ENCODE assay signal across 8 cellular contexts in the genomic region with DNA sequence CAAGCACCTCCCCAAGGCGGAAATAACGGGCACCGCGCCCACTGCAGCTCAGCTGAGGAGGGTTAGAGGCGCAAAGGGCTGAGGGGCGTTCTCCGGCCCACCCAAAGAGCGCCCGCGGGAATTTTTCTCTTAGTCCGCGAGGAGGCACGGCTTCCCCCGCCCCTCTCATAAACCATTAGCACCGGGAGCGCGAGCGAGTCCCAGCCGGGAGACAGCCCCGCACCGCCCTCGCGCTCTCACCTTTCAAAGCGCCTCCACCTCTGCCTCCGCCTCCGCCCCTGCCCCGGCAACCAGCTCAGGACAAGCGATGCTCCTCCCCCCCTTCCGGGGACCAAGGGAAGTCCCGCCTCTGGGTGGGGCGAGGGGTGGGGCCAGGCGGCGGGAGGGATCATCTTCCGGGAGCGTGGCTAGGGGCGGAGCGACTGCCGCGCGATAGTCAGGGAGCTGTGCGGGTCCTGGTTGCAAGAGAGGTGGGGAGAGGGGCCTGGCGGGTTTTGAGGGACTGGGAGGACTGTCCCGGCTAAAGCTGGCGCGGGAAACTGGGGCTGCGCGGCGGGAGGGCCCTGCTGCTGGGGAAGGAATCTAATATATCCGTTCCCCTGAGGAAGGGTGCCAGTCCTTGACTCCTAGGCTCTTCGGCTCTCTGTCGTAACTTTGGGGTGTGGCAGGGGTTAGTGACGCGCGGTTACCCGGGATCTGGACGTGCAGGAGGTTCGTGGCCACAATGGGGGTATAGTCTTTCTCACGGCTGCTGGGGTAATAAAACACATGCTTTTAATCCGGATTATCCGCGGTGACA. TPM values are rescaled to one million over a fixed set of nuclear protein-coding genes. Genes with fewer than 3 reads are reported as not detected.
DNase-seq lines count a peak whose midpoint lies in the region; ATAC-seq and TF ChIP-seq lines count a peak whose summit lies in the region.

A gene (minus strand): TSS at position 309 of the 799 bp plus-strand sequence. CDS start 5,165 bp downstream, outside the sequence.
A gene (plus strand): TSS at position 410 of the 799 bp plus-strand sequence. CDS start 637 bp downstream, outside the sequence.

- no peaks in the 10 kb centered on the region for H3K27me3 Mint-ChIP-seq in activated naive CD8-positive, alpha-beta T cell treated with anti-CD3 and anti-CD28 coated beads, Interleukin-2, amount 10 ng/mL, durations not matched to agents 7 days and 5 days

- DNase-seq in GM12864 (ENCODE audit: low read depth), result peak; percentile 75
- DNase-seq in NCI-H1105 treated with DMSO at 0.1 percent for 48 hours (lab: John Stamatoyannopoulos, UW), result peak; percentile 90
- DNase-seq in SKM-1 treated with dmso at 0.1 percent for 144 hours (lab: John Stamatoyannopoulos, UW; ENCODE audit: unreplicated experiment), result peak; percentile 90
- peak; percentile 98 for DNase-seq in activated naive CD8-positive, alpha-beta T cell treated with anti-CD3 and anti-CD28 coated beads, Interleukin-2, amount 10 ng/mL, durations not matched to agents 7 days and 5 days
- peak; percentile 99 for DNase-seq in cardiac septum (ENCODE audit: low spot score)
- DNase-seq in trophoblast cell, result peak; percentile 96 to 98
- DNase-seq in tibial nerve (ENCODE audit: low spot score in 2 of 2), result peak; percentile 91 to 96

- H3K9ac ChIP-seq in trophoblast cell (ENCODE audit: low read length), result peak within 1 kb of the TSS; percentile 91

- H3K36me3 Mint-ChIP-seq in activated naive CD8-positive, alpha-beta T cell treated with anti-CD3 and anti-CD28 coated beads, Interleukin-2, amount 10 ng/mL, durations not matched to agents 7 days and 5 days, result peaks cover 14% of the 10 kb centered on the region

- peak within 1 kb of the TSS; percentile 68 for H3K27ac ChIP-seq in trophoblast cell (ENCODE audit: low read depth, low read length)
- peak within 1 kb of the TSS; percentile 85 to 93 (median 89) for H3K27ac ChIP-seq in tibial nerve

- H3K4me2 ChIP-seq in trophoblast cell (ENCODE audit: low read length), result peak within 1 kb of the TSS; percentile 67

- no peaks in the 10 kb centered on the region for H3K27me3 ChIP-seq in trophoblast cell (ENCODE audit: insufficient read depth, low read length)
- H3K27me3 ChIP-seq in tibial nerve, result no peaks in the 10 kb centered on the region

- H4K12ac ChIP-seq in trophoblast cell (ENCODE audit: low read depth, low read length), result peak within 1 kb of the TSS; percentile 61

- H3K23ac ChIP-seq in trophoblast cell (ENCODE audit: low read length), result no peak within 1 kb of the TSS

- peak within 1 kb of the TSS; percentile 90 for H4K91ac ChIP-seq in trophoblast cell (ENCODE audit: low read depth, low read length)

- H3K4me3 ChIP-seq in GM12864 (ENCODE audit: low read depth, low read length), result peak within 1 kb of the TSS; percentile 89
- H3K4me3 ChIP-seq in trophoblast cell (ENCODE audit: low read depth, low read length), result peak within 1 kb of the TSS; percentile 89
- peak within 1 kb of the TSS; percentile 78 to 87 (median 82) for H3K4me3 ChIP-seq in tibial nerve

- peaks cover 0 to 3% of the 10 kb centered on the region in 2 experiments for H3K4me1 ChIP-seq in trophoblast cell (ENCODE audit: control insufficient read depth in 1 of 2, insufficient read depth in 2 of 2, low read length in 2 of 2)
- H3K4me1 ChIP-seq in tibial nerve, result peaks cover 0 to 56% (median 7%) of the 10 kb centered on the region in 4 donors

- peak within 1 kb of the TSS; percentile 70 for H2AK5ac ChIP-seq in trophoblast cell (ENCODE audit: low read length)

- H3K4me1 Mint-ChIP-seq in activated naive CD8-positive, alpha-beta T cell treated with anti-CD3 and anti-CD28 coated beads, Interleukin-2, amount 10 ng/mL, durations not matched to agents 7 days and 5 days, result peaks cover 30% of the 10 kb centered on the region

- intact Hi-C loops in cardiac septum (cut with DNase I), result loop anchor here (5.0 kb wide), 2 partner anchors 553 to 598 kb away; a partner anchor contains a TSS

- peak within 1 kb of the TSS; percentile 84 for H2BK120ac ChIP-seq in trophoblast cell (ENCODE audit: insufficient read depth, low read length, poor library complexity)

- no peaks in the 10 kb centered on the region for H3K9me3 Mint-ChIP-seq in activated naive CD8-positive, alpha-beta T cell treated with anti-CD3 and anti-CD28 coated beads, Interleukin-2, amount 10 ng/mL, durations not matched to agents 7 days and 5 days

- TF ChIP-seq CTCF in GM12864 (IDR thresholded peaks at IDR 0.05; ENCODE audit: low read depth, low read length, missing control alignments) (no peak), tibial nerve (IDR thresholded peaks at IDR 0.05) (peak in 1 of 5 experiments; percentile 28)

- peak within 1 kb of the TSS; percentile 95 for H4K8ac ChIP-seq in trophoblast cell (ENCODE audit: low read depth, low read length)

- H3K79me2 ChIP-seq in trophoblast cell (ENCODE audit: control insufficient read depth, insufficient read depth, low read length, poor library complexity), result peaks cover 9% of the 10 kb centered on the region

- H2BK12ac ChIP-seq in trophoblast cell (ENCODE audit: low read length), result peak within 1 kb of the TSS; percentile 66

- POLR2A ChIA-PET in activated naive CD8-positive, alpha-beta T cell treated with anti-CD3 and anti-CD28 coated beads, Interleukin-2, amount 10 ng/mL, durations not matched to agents 7 days and 5 days (lab: Charles Lee), result interaction anchor here (0.6 to 3.8 kb wide), 24 partner anchors 10 to 1323 kb away, joined by 3 to 55 read pairs (median 4); a partner anchor contains a TSS

- peak within 1 kb of the TSS; percentile 88 for H3K27ac Mint-ChIP-seq in activated naive CD8-positive, alpha-beta T cell treated with anti-CD3 and anti-CD28 coated beads, Interleukin-2, amount 10 ng/mL, durations not matched to agents 7 days and 5 days

- peak within 1 kb of the TSS; percentile 68 for H3K4ac ChIP-seq in trophoblast cell (ENCODE audit: low read depth, low read length)

- WGBS in trophoblast cell (ENCODE audit: extremely low coverage, insufficient coverage, insufficient read length), result no CpG with 5 or more reads among the region's 61 CpGs
- 0 to 1% methylated on average over 40 to 61 of the region's 61 CpGs for WGBS in tibial nerve, 2 donors

- peak; percentile 50 to 97 for TF ChIP-seq EP300 in tibial nerve (IDR thresholded peaks at IDR 0.05)

- peak within 1 kb of the TSS; percentile 91 for H3K18ac ChIP-seq in trophoblast cell (ENCODE audit: low read length)

- no peaks in the 10 kb centered on the region for H3K9me3 ChIP-seq in trophoblast cell (ENCODE audit: insufficient read depth, low read depth, low read length)
- no peaks in the 10 kb centered on the region for H3K9me3 ChIP-seq in tibial nerve

- TF ChIP-seq POLR2A in tibial nerve (IDR thresholded peaks at IDR 0.05), result peak; percentile 79 to 95

- H2BK5ac ChIP-seq in trophoblast cell (ENCODE audit: low read depth, low read length, poor library complexity), result peak within 1 kb of the TSS; percentile 85

- peak; percentile 94 for ATAC-seq in HG02678 (IDR thresholded peaks at IDR 0.05; ENCODE audit: unreplicated experiment)
- ATAC-seq in activated naive CD8-positive, alpha-beta T cell treated with anti-CD3 and anti-CD28 coated beads, Interleukin-2, amount 10 ng/mL, durations not matched to agents 7 days and 5 days (ENCODE audit: low read depth), result peak; percentile 91

- peak within 1 kb of the TSS; percentile 92 for H2AFZ ChIP-seq in trophoblast cell (ENCODE audit: insufficient read depth, low read length, poor library complexity)

- H3K79me1 ChIP-seq in trophoblast cell (ENCODE audit: low read length), result peaks cover 11% of the 10 kb centered on the region

- peak within 1 kb of the TSS; percentile 88 for H3K4me3 Mint-ChIP-seq in activated naive CD8-positive, alpha-beta T cell treated with anti-CD3 and anti-CD28 coated beads, Interleukin-2, amount 10 ng/mL, durations not matched to agents 7 days and 5 days

- H3K36me3 ChIP-seq in trophoblast cell (ENCODE audit: control insufficient read depth in 1 of 2, insufficient read depth in 2 of 2, low read length in 2 of 2) (peaks cover 0 to 2% of the 10 kb centered on the region in 2 experiments), tibial nerve (no peaks in the 10 kb centered on the region)

- H3K14ac ChIP-seq in trophoblast cell (ENCODE audit: low read length), result peak within 1 kb of the TSS; percentile 83

RNA-seq across cellular contexts. Expression of the first gene that starts in this region (rescaled TPM):
- 10 to 100 TPM; 34.6 to 40.3 TPM for total RNA-seq in activated naive CD8-positive, alpha-beta T cell treated with anti-CD3 and anti-CD28 coated beads, Interleukin-2, amount 10 ng/mL, durations not matched to agents 7 days and 5 days
- 16.4 TPM for total RNA-seq in cardiac septum
- 36.3 and 37.3 TPM in 2 replicates for polyA plus RNA-seq in trophoblast cell (2013)
- total RNA-seq in tibial nerve, result 10 to 100 TPM; 41.9 to 73.4 (median 49.5) TPM

RNA-seq across cellular contexts. Expression of the second gene that starts in this region (rescaled TPM):
- total RNA-seq in activated naive CD8-positive, alpha-beta T cell treated with anti-CD3 and anti-CD28 coated beads, Interleukin-2, amount 10 ng/mL, durations not matched to agents 7 days and 5 days, result 10 to 100 TPM; 12.7 to 14.1 TPM
- 7.6 TPM for total RNA-seq in cardiac septum
- 5.0 and 5.4 TPM in 2 replicates for polyA plus RNA-seq in trophoblast cell (2013)
- total RNA-seq in tibial nerve, result 10 to 100 TPM in 1 of 4 donors, 1 to 10 TPM in 3; 5.9 to 10.5 (median 8.2) TPM

Comparison
In these comparisons a context has a peak if more than half of its experiments do, and no peak if none do; other contexts are left out.
1. Peak in every context shown above with its lines: DNase-seq, ATAC-seq, H3K4me3 ChIP-seq and H3K27ac ChIP-seq.